In the genomic region with DNA sequence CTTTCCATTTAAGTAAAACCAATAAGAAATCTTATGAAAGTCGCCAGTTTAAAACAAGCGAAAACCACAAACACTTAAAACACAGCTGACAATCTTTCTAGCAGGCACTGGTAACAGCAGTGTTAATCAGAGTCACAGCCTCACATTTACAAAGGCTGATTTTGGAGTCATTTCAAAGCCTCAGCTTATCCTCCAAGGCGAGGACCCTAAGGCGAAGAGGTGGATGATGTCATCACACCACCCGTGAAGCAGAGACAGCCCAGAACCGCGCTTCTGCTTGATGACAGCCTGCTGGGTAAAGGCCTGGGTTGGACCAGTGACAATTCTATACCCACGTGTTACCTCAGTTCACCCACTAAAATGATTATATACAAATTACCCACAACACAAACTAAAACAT, we compare ENCODE assay signal across 31 cellular contexts. TPM values are rescaled to one million over a fixed set of nuclear protein-coding genes. Genes with fewer than 3 reads are reported as not detected.
A peak's percentile ranks its signal among the peaks of the same experiment; 100 is the strongest.
DNase-seq lines count a peak whose midpoint lies in the region; ATAC-seq and TF ChIP-seq lines count a peak whose summit lies in the region.
"Had no signal": no experiment of that assay in that cellular context is flagged by ENCODE, and none has a peak within 500 bp of the region (broad histone marks: within the 10 kb centered on the region; RNA-seq: fewer than 3 reads in every experiment).

No MANE protein-coding gene starts in this region.

- no peaks in the 10 kb centered on the region for H3K27me3 ChIP-seq in CD8-positive, alpha-beta T cell (ENCODE audit: insufficient read depth, low read length)
- H3K27me3 ChIP-seq: adrenal gland, pancreas, upper lobe of left lung had no signal

- H3K4me3 Mint-ChIP-seq in activated CD8-positive, alpha-beta memory T cell treated with anti-CD3 and anti-CD28 coated beads, Interleukin-2, amount 10 ng/mL, durations not matched to agents 7 days and 5 days: no peak overlapping the region
- no peak overlapping the region for H3K4me3 Mint-ChIP-seq in CD8-positive, alpha-beta T cell
- no peak overlapping the region for H3K4me3 Mint-ChIP-seq in activated B cell treated with CpG ODN at 0.5 μM for 24 hours
- peak overlapping the region; percentile 74 for H3K4me3 Mint-ChIP-seq in natural killer cell
- H3K4me3 Mint-ChIP-seq in progenitor cell of endocrine pancreas (ENCODE audit: low read depth): no peak overlapping the region
- H3K4me3 Mint-ChIP-seq: brain; mesothelial cell of epicardium; T-helper 2 cell treated with Interferon-gamma antibody and Interleukin-4, amounts not matched to agents 5 μg/mL and 100 μg/mL, for 36 hours had no signal

- H3K36me3 ChIP-seq in CD8-positive, alpha-beta T cell (ENCODE audit: insufficient read depth, low read length): peaks cover 40% of the 10 kb centered on the region

- POLR2A ChIA-PET in CD8-positive, alpha-beta T cell (lab: Charles Lee): interaction anchor here (1.5 kb wide), 1 partner anchor 8 kb away, joined by 3 read pairs; no protein-coding TSS in a partner anchor
- POLR2A ChIA-PET in activated B cell treated with CpG ODN at 0.5 μM for 24 hours (lab: Charles Lee): interaction anchor here (1.7 to 1.9 kb wide), 2 partner anchors 48 to 56 kb away, joined by 7 to 15 read pairs; no protein-coding TSS in a partner anchor

- DNase-seq in activated CD8-positive, alpha-beta memory T cell treated with anti-CD3 and anti-CD28 coated beads, Interleukin-2, amount 10 ng/mL, durations not matched to agents 7 days and 5 days: no peak
- DNase-seq in activated CD8-positive, alpha-beta memory T cell treated with anti-CD3 and anti-CD28 coated beads for 24 hours: no peak
- DNase-seq in CD8-positive, alpha-beta T cell: peak in 1 of 7 experiments; percentile 35
- DNase-seq in activated B cell treated with CpG ODN at 0.5 μM for 24 hours: no peak
- peak; percentile 45 for DNase-seq in natural killer cell
- DNase-seq in progenitor cell of endocrine pancreas (ENCODE audit: low spot score, unreplicated experiment): no peak
- DNase-seq: activated CD4-positive, alpha-beta T cell treated with anti-CD3 and anti-CD28 coated beads for 48 hours; activated effector memory CD4-positive, alpha-beta T cell treated with anti-CD3 and anti-CD28 coated beads, Interleukin-2, amount 50 U/mL, for 16 hours; activated T-cell treated with anti-CD3 and anti-CD28 coated beads for 4 hours; adrenal gland; AML-193; Caco-2; DND-41; glutamatergic neuron; naive thymus-derived CD8-positive, alpha-beta T cell; NCI-H1092 treated with DMSO at 0.1 percent for 48 hours; NCI-H187 treated with DMSO at 0.1 percent for 48 hours; NCI-H524; SHP77; stimulated activated CD4-positive, alpha-beta T cell treated with anti-CD3 and anti-CD28 coated beads, Interleukin-2, amount 100 ng/mL, for 24 hours; upper lobe of left lung had no signal

- H3K27ac Mint-ChIP-seq in activated CD8-positive, alpha-beta memory T cell treated with anti-CD3 and anti-CD28 coated beads, Interleukin-2, amount 10 ng/mL, durations not matched to agents 7 days and 5 days: peak overlapping the region; percentile 56
- no peak overlapping the region for H3K27ac Mint-ChIP-seq in CD8-positive, alpha-beta T cell
- H3K27ac Mint-ChIP-seq in activated B cell treated with CpG ODN at 0.5 μM for 24 hours (peak overlapping the region; percentile 92), natural killer cell (peak overlapping the region; percentile 93 to 96), progenitor cell of endocrine pancreas (no peak overlapping the region)
- H3K27ac Mint-ChIP-seq: brain; mesothelial cell of epicardium; T-helper 2 cell treated with Interferon-gamma antibody and Interleukin-4, amounts not matched to agents 5 μg/mL and 100 μg/mL, for 36 hours had no signal

- no peak overlapping the region for H3K27ac ChIP-seq in CD8-positive, alpha-beta T cell (ENCODE audit: low read depth, low read length)
- H3K27ac ChIP-seq: A549, adrenal gland, epithelial cell of prostate, HL-60, pancreas, upper lobe of left lung had no signal

- peaks cover 36% of the 10 kb centered on the region for H3K4me1 Mint-ChIP-seq in activated CD8-positive, alpha-beta memory T cell treated with anti-CD3 and anti-CD28 coated beads, Interleukin-2, amount 10 ng/mL, durations not matched to agents 7 days and 5 days
- peaks cover 4% of the 10 kb centered on the region for H3K4me1 Mint-ChIP-seq in CD8-positive, alpha-beta T cell (ENCODE audit: low read depth)
- H3K4me1 Mint-ChIP-seq in activated B cell treated with CpG ODN at 0.5 μM for 24 hours (peaks cover 38% of the 10 kb centered on the region), natural killer cell (peaks cover 11 to 19% of the 10 kb centered on the region in 2 donors), progenitor cell of endocrine pancreas (ENCODE audit: low read depth) (no peaks in the 10 kb centered on the region)
- H3K4me1 Mint-ChIP-seq: brain, mesothelial cell of epicardium had no signal

- no peak overlapping the region for H3K4me3 ChIP-seq in CD8-positive, alpha-beta T cell (ENCODE audit: low read depth, low read length)
- H3K4me3 ChIP-seq: A549, adrenal gland, pancreas, smooth muscle cell, upper lobe of left lung had no signal

- no peaks in the 10 kb centered on the region for H3K9me3 Mint-ChIP-seq in activated CD8-positive, alpha-beta memory T cell treated with anti-CD3 and anti-CD28 coated beads, Interleukin-2, amount 10 ng/mL, durations not matched to agents 7 days and 5 days (ENCODE audit: low read depth)
- H3K9me3 Mint-ChIP-seq in CD8-positive, alpha-beta T cell: no peaks in the 10 kb centered on the region
- H3K9me3 Mint-ChIP-seq in activated B cell treated with CpG ODN at 0.5 μM for 24 hours (no peaks in the 10 kb centered on the region), natural killer cell (no peaks in the 10 kb centered on the region), progenitor cell of endocrine pancreas (ENCODE audit: low read depth) (no peaks in the 10 kb centered on the region)
- H3K9me3 Mint-ChIP-seq: brain; mesothelial cell of epicardium; naive thymus-derived CD8-positive, alpha-beta T cell; T-helper 2 cell treated with Interferon-gamma antibody and Interleukin-4, amounts not matched to agents 5 μg/mL and 100 μg/mL, for 36 hours had no signal

- no peaks in the 10 kb centered on the region for H3K9me3 ChIP-seq in CD8-positive, alpha-beta T cell (ENCODE audit: low read length)
- H3K9me3 ChIP-seq: A549, adrenal gland, Caco-2, pancreas, upper lobe of left lung had no signal

- TF ChIP-seq CTCF in CD8-positive, alpha-beta T cell (IDR thresholded peaks at IDR 0.05): no peak
- TF ChIP-seq CTCF in activated B cell treated with CpG ODN at 0.5 μM for 24 hours (IDR thresholded peaks at IDR 0.05) (no peak), natural killer cell (IDR thresholded peaks at IDR 0.05) (no peak), progenitor cell of endocrine pancreas (IDR thresholded peaks at IDR 0.05; ENCODE audit: unreplicated experiment) (no peak)

- no peaks in the 10 kb centered on the region for H3K27me3 Mint-ChIP-seq in activated CD8-positive, alpha-beta memory T cell treated with anti-CD3 and anti-CD28 coated beads, Interleukin-2, amount 10 ng/mL, durations not matched to agents 7 days and 5 days
- H3K27me3 Mint-ChIP-seq in CD8-positive, alpha-beta T cell (ENCODE audit: low read depth): no peaks in the 10 kb centered on the region
- no peaks in the 10 kb centered on the region for H3K27me3 Mint-ChIP-seq in activated B cell treated with CpG ODN at 0.5 μM for 24 hours
- no peaks in the 10 kb centered on the region for H3K27me3 Mint-ChIP-seq in natural killer cell (ENCODE audit: low read depth in 2 of 2)
- no peaks in the 10 kb centered on the region for H3K27me3 Mint-ChIP-seq in progenitor cell of endocrine pancreas
- H3K27me3 Mint-ChIP-seq: brain; naive thymus-derived CD8-positive, alpha-beta T cell had no signal

- ATAC-seq in activated CD8-positive, alpha-beta memory T cell treated with anti-CD3 and anti-CD28 coated beads, Interleukin-2, amount 10 ng/mL, durations not matched to agents 7 days and 5 days: peak; percentile 45
- ATAC-seq in CD8-positive, alpha-beta T cell: peak; percentile 57
- no peak for ATAC-seq in activated B cell treated with CpG ODN at 0.5 μM for 24 hours (ENCODE audit: low read depth)
- ATAC-seq in natural killer cell: peak; percentile 86 to 90 (median 86)
- ATAC-seq in GM21447 (IDR thresholded peaks at IDR 0.05; ENCODE audit: unreplicated experiment): no peak
- ATAC-seq in HG03039 (IDR thresholded peaks at IDR 0.05; ENCODE audit: unreplicated experiment): no peak
- ATAC-seq: A549; naive thymus-derived CD8-positive, alpha-beta T cell; pancreas had no signal

- intact Hi-C loops in CD8-positive, alpha-beta T cell (cut with DNase I, micrococcal nuclease): no loop called here
- intact Hi-C loops in activated B cell treated with CpG ODN at 0.5 μM for 24 hours (cut with micrococcal nuclease) (no loop called here), natural killer cell (cut with micrococcal nuclease) (loop anchor here (10.0 kb wide), 1 partner anchor 54 kb away; a partner anchor contains a TSS)

- peaks cover 58% of the 10 kb centered on the region for H3K36me3 Mint-ChIP-seq in activated CD8-positive, alpha-beta memory T cell treated with anti-CD3 and anti-CD28 coated beads, Interleukin-2, amount 10 ng/mL, durations not matched to agents 7 days and 5 days
- H3K36me3 Mint-ChIP-seq in CD8-positive, alpha-beta T cell: peaks cover 66% of the 10 kb centered on the region
- peaks cover 58% of the 10 kb centered on the region for H3K36me3 Mint-ChIP-seq in activated B cell treated with CpG ODN at 0.5 μM for 24 hours (ENCODE audit: low read depth)
- H3K36me3 Mint-ChIP-seq in natural killer cell: no peaks in the 10 kb centered on the region
- H3K36me3 Mint-ChIP-seq in progenitor cell of endocrine pancreas (ENCODE audit: insufficient read depth): peaks cover 10% of the 10 kb centered on the region

- H3K4me1 ChIP-seq in CD8-positive, alpha-beta T cell (ENCODE audit: insufficient read depth, low read length): no peaks in the 10 kb centered on the region
- H3K4me1 ChIP-seq: A549, adrenal gland, Caco-2, pancreas, upper lobe of left lung had no signal

- CTCF ChIA-PET in activated CD8-positive, alpha-beta memory T cell treated with anti-CD3 and anti-CD28 coated beads, Interleukin-2, amount 10 ng/mL, durations not matched to agents 7 days and 5 days (lab: Charles Lee): interaction anchor here (1.1 kb wide), 1 partner anchor 86 kb away, joined by 5 read pairs; no protein-coding TSS in a partner anchor
- CTCF ChIA-PET in CD8-positive, alpha-beta T cell (lab: Charles Lee): no interaction called here
- CTCF ChIA-PET in activated B cell treated with CpG ODN at 0.5 μM for 24 hours (lab: Charles Lee): no interaction called here

RNA-seq across cellular contexts. Expression of a gene that starts 10.1 kb away (rescaled TPM):
- 10 to 100 TPM; 60.0 to 60.4 TPM for total RNA-seq in activated CD8-positive, alpha-beta memory T cell treated with anti-CD3 and anti-CD28 coated beads, Interleukin-2, amount 10 ng/mL, durations not matched to agents 7 days and 5 days
- 10 to 100 TPM; 31.7 to 33.8 TPM for total RNA-seq in CD8-positive, alpha-beta T cell
- total RNA-seq in activated B cell treated with CpG ODN at 0.5 μM for 24 hours (51.3 and 52.4 TPM in 2 replicates), natural killer cell (10 to 100 TPM; 39.1 to 54.3 (median 50.9) TPM), progenitor cell of endocrine pancreas (44.6 and 47.5 TPM in 2 replicates)

RNA-seq across cellular contexts. Expression of a gene that starts 56.9 kb away (rescaled TPM):
- total RNA-seq in activated CD8-positive, alpha-beta memory T cell treated with anti-CD3 and anti-CD28 coated beads, Interleukin-2, amount 10 ng/mL, durations not matched to agents 7 days and 5 days: 100 to 1,000 TPM; 105 to 106 TPM
- 10 to 100 TPM; 54.7 to 57.9 TPM for total RNA-seq in CD8-positive, alpha-beta T cell
- 117 and 136 TPM in 2 replicates for total RNA-seq in activated B cell treated with CpG ODN at 0.5 μM for 24 hours
- 10 to 100 TPM; 67.3 to 86.4 (median 84.6) TPM for total RNA-seq in natural killer cell
- total RNA-seq in progenitor cell of endocrine pancreas: 81.1 and 83.7 TPM in 2 replicates

Comparison
In these comparisons a context has a peak if more than half of its experiments do, and no peak if none do; other contexts are left out.
1. ATAC-seq: peak in activated CD8-positive, alpha-beta memory T cell treated with anti-CD3 and anti-CD28 coated beads, Interleukin-2, amount 10 ng/mL, durations not matched to agents 7 days and 5 days (single experiment), CD8-positive, alpha-beta T cell (single experiment) and natural killer cell (3 of 3); none in activated B cell treated with CpG ODN at 0.5 μM for 24 hours (single experiment), GM21447 (single experiment) and HG03039 (single experiment).
2. H3K27ac Mint-ChIP-seq: peak in activated CD8-positive, alpha-beta memory T cell treated with anti-CD3 and anti-CD28 coated beads, Interleukin-2, amount 10 ng/mL, durations not matched to agents 7 days and 5 days (single experiment), activated B cell treated with CpG ODN at 0.5 μM for 24 hours (single experiment) and natural killer cell (2 of 2); none in CD8-positive, alpha-beta T cell (single experiment) and progenitor cell of endocrine pancreas (single experiment).